In genomic region chr22:31496007-31496734, GRCh38 we compare ENCODE assay signal across 7 cellular contexts. TPM values are rescaled to one million over a fixed set of nuclear protein-coding genes. Genes with fewer than 3 reads are reported as not detected.
DNase-seq lines count a peak whose midpoint lies in the region; ATAC-seq, FAIRE-seq and TF ChIP-seq lines count a peak whose summit lies in the region.

SFI1 (plus strand) TSS chr22:31496536; CDS start chr22:31508285, 11,749 bp downstream.

- peaks cover 11% of the 10 kb centered on the region for H3K79me2 ChIP-seq in astrocyte (ENCODE audit: insufficient read depth, low read length)

- no peaks in the 10 kb centered on the region for H3K9me3 Mint-ChIP-seq in T-helper 2 cell treated with Interferon-gamma antibody and Interleukin-4, amounts not matched to agents 5 μg/mL and 100 μg/mL, for 36 hours
- H3K9me3 Mint-ChIP-seq in astrocyte (ENCODE audit: unreplicated experiment), result peaks cover 5% of the 10 kb centered on the region

- peaks cover 32% of the 10 kb centered on the region for H3K4me1 Mint-ChIP-seq in T-helper 2 cell treated with Interferon-gamma antibody and Interleukin-4, amounts not matched to agents 5 μg/mL and 100 μg/mL, for 36 hours (ENCODE audit: low read depth)
- H3K4me1 Mint-ChIP-seq in astrocyte (ENCODE audit: low read depth, unreplicated experiment), result peaks cover 4% of the 10 kb centered on the region

- no peak for TF ChIP-seq CTCF in astrocyte (IDR thresholded peaks at IDR 0.05; ENCODE audit: insufficient read depth, low read depth, low read length)

- H2AFZ ChIP-seq in astrocyte (ENCODE audit: low read depth, low read length), result peak within 1 kb of the TSS; percentile 99

- peak within 1 kb of the TSS; percentile 50 for H3K27ac ChIP-seq in astrocyte (ENCODE audit: low read depth, low read length)

- peak within 1 kb of the TSS; percentile 94 for H3K4me3 Mint-ChIP-seq in T-helper 2 cell treated with Interferon-gamma antibody and Interleukin-4, amounts not matched to agents 5 μg/mL and 100 μg/mL, for 36 hours
- peak within 1 kb of the TSS; percentile 92 for H3K4me3 Mint-ChIP-seq in astrocyte (ENCODE audit: unreplicated experiment)

- H3K27ac Mint-ChIP-seq in T-helper 2 cell treated with Interferon-gamma antibody and Interleukin-4, amounts not matched to agents 5 μg/mL and 100 μg/mL, for 36 hours, result peak within 1 kb of the TSS; percentile 96
- H3K27ac Mint-ChIP-seq in astrocyte (ENCODE audit: unreplicated experiment), result peak within 1 kb of the TSS; percentile 92

- H3K36me3 Mint-ChIP-seq in T-helper 2 cell treated with Interferon-gamma antibody and Interleukin-4, amounts not matched to agents 5 μg/mL and 100 μg/mL, for 36 hours (ENCODE audit: low read depth), result peaks cover 22% of the 10 kb centered on the region
- peaks cover 8% of the 10 kb centered on the region for H3K36me3 Mint-ChIP-seq in astrocyte (ENCODE audit: low read depth, unreplicated experiment)

- H3K4me2 ChIP-seq in astrocyte (ENCODE audit: low read length), result peak within 1 kb of the TSS; percentile 92

- H3K36me3 ChIP-seq in astrocyte (ENCODE audit: insufficient read depth, low read length), result no peaks in the 10 kb centered on the region

- no peak for FAIRE-seq in astrocyte (lab: Jason Lieb, UNC)

- no peaks in the 10 kb centered on the region for H4K20me1 ChIP-seq in astrocyte (ENCODE audit: insufficient read depth, low read length)

- DNase-seq in NCI-H1930 (lab: John Stamatoyannopoulos, UW) (peak; percentile 89 to 94), astrocyte (ENCODE audit: low read depth) (peak; percentile 79), hepatic stellate cell (ENCODE audit: low spot score) (peak; percentile 95), renal cortical epithelial cell (ENCODE audit: low read depth) (peak; percentile 65)
- peak; percentile 95 for DNase-seq in T-helper 2 cell treated with Interferon-gamma antibody and Interleukin-4, amounts not matched to agents 5 μg/mL and 100 μg/mL, for 36 hours (ENCODE audit: low spot score)

- H3K9ac ChIP-seq in astrocyte (ENCODE audit: low read length), result peak within 1 kb of the TSS; percentile 90

- ATAC-seq in GM18502 (IDR thresholded peaks at IDR 0.05; ENCODE audit: poor library complexity, unreplicated experiment) (peak; percentile 79), HG02943 (IDR thresholded peaks at IDR 0.05; ENCODE audit: low read depth, unreplicated experiment) (peak; percentile 58)

- H3K27me3 ChIP-seq in astrocyte (ENCODE audit: insufficient read depth, low read length), result no peaks in the 10 kb centered on the region

- H3K4me3 ChIP-seq in astrocyte (ENCODE audit: insufficient read depth, low read depth, low read length), result peak within 1 kb of the TSS; percentile 79

- H3K9me3 ChIP-seq in astrocyte (ENCODE audit: insufficient read depth, low read depth, low read length), result no peaks in the 10 kb centered on the region

- H3K4me1 ChIP-seq in astrocyte (ENCODE audit: insufficient read depth, low read length), result peaks cover under 1% of the 10 kb centered on the region

- no peaks in the 10 kb centered on the region for H3K27me3 Mint-ChIP-seq in T-helper 2 cell treated with Interferon-gamma antibody and Interleukin-4, amounts not matched to agents 5 μg/mL and 100 μg/mL, for 36 hours (ENCODE audit: low read depth)
- H3K27me3 Mint-ChIP-seq in astrocyte (ENCODE audit: low read depth, unreplicated experiment), result no peaks in the 10 kb centered on the region

RNA-seq across cellular contexts. Expression of gene SFI1, which starts in this region (rescaled TPM):
- total RNA-seq in astrocyte (13.6 TPM in 2 replicates), renal cortical epithelial cell (12.3 and 20.2 TPM in 2 replicates)

Comparison
In these comparisons a context has a peak if more than half of its experiments do, and no peak if none do; other contexts are left out.
1. Peak in every context shown above with its lines: DNase-seq, ATAC-seq, H3K4me3 ChIP-seq and H3K27ac ChIP-seq.